ENCODE assay signal across 11 cellular contexts in the genomic region with DNA sequence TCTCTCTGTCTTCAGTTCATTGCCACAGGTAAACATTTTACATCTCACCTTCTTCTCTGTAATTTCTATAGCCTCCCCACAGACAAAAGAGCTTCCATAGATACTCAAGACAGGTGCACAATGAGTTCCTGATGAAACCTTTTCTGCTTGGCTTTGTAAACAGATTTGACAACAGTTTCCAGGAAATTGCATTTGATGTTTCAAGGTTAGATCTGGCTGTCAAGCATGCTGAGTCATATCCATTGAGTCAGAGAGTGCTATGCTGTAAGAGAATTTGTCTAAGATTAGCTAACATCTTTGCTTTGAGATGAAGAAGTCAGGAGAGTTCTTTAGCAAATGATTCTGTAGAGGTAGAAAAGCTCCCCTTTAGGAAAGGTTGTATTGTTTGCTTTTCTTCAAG. TPM values are rescaled to one million over a fixed set of nuclear protein-coding genes. Genes with fewer than 3 reads are reported as not detected.
DNase-seq lines count a peak whose midpoint lies in the region; FAIRE-seq and TF ChIP-seq lines count a peak whose summit lies in the region.
"Had no signal": no experiment of that assay in that cellular context is flagged by ENCODE, and none has a peak within 500 bp of the region (broad histone marks: within the 10 kb centered on the region; RNA-seq: fewer than 3 reads in every experiment).

No MANE protein-coding gene starts in this region.

- no peaks in the 10 kb centered on the region for H3K4me1 ChIP-seq in kidney (ENCODE audit: control insufficient read depth in 1 of 2, insufficient read depth in 1 of 2, low read depth in 1 of 2, low read length in 2 of 2)
- H3K4me1 ChIP-seq in transverse colon = no peaks in the 10 kb centered on the region
- H3K4me1 ChIP-seq in suprapubic skin = no peaks in the 10 kb centered on the region
- H3K4me1 ChIP-seq: heart left ventricle had no signal

- no peaks in the 10 kb centered on the region for H3K36me3 ChIP-seq in kidney (ENCODE audit: control insufficient read depth in 1 of 2, insufficient read depth in 2 of 2, low read length in 2 of 2)
- no peaks in the 10 kb centered on the region for H3K36me3 ChIP-seq in transverse colon
- H3K36me3 ChIP-seq in suprapubic skin = no peaks in the 10 kb centered on the region
- H3K36me3 ChIP-seq: heart left ventricle had no signal

- no peak overlapping the region for H3K9ac ChIP-seq in kidney (ENCODE audit: low read length in 2 of 2)

- no peak overlapping the region for H3K4me3 ChIP-seq in skeletal muscle cell (ENCODE audit: low read depth, low read length)
- H3K4me3 ChIP-seq in kidney (ENCODE audit: low read length in 2 of 2) = no peak overlapping the region
- H3K4me3 ChIP-seq in transverse colon = no peak overlapping the region
- H3K4me3 ChIP-seq in suprapubic skin = no peak overlapping the region
- H3K4me3 ChIP-seq: heart left ventricle had no signal

- no peak for FAIRE-seq in kidney (lab: Jason Lieb, UNC)
- FAIRE-seq: A204.1 had no signal

- TF ChIP-seq POLR2A in transverse colon (IDR thresholded peaks at IDR 0.05) (no peak), suprapubic skin (IDR thresholded peaks at IDR 0.05) (no peak)

- TF ChIP-seq CTCF in kidney (IDR thresholded peaks at IDR 0.05; ENCODE audit: borderline replicate concordance, extremely low read depth, insufficient read depth) = no peak
- TF ChIP-seq CTCF in transverse colon (IDR thresholded peaks at IDR 0.05) = no peak
- no peak for TF ChIP-seq CTCF in suprapubic skin (IDR thresholded peaks at IDR 0.05)

- no peak overlapping the region for H3K27ac ChIP-seq in kidney (ENCODE audit: low read depth in 2 of 2, low read length in 2 of 2)
- no peak overlapping the region for H3K27ac ChIP-seq in transverse colon
- H3K27ac ChIP-seq in suprapubic skin = no peak overlapping the region
- H3K27ac ChIP-seq: heart left ventricle had no signal

- peak; percentile 42 for DNase-seq in NCI-H1436 (lab: John Stamatoyannopoulos, UW)
- DNase-seq in NCI-H1436 treated with DMSO at 0.1 percent for 48 hours (lab: John Stamatoyannopoulos, UW) = no peak
- peak; percentile 84 for DNase-seq in NOMO-1 treated with DMSO at 0.1 percent for 48 hours (lab: John Stamatoyannopoulos, UW; ENCODE audit: unreplicated experiment)
- peak; percentile 25 for DNase-seq in fibroblast of gingiva (ENCODE audit: low read depth)
- peak; percentile 55 for DNase-seq in skeletal muscle cell (ENCODE audit: low read depth)
- DNase-seq in kidney = no peak
- no peak for DNase-seq in transverse colon
- DNase-seq in suprapubic skin (ENCODE audit: low spot score in 2 of 2) = no peak
- DNase-seq: heart left ventricle, posterior cingulate gyrus had no signal

- intact Hi-C loops in kidney (cut with DNase I) (no loop called here), transverse colon (cut with DNase I; ENCODE audit: low total_unique reads) (no loop called here)

- TF ChIP-seq EP300 in transverse colon (IDR thresholded peaks at IDR 0.05; ENCODE audit: low read depth) (no peak), suprapubic skin (IDR thresholded peaks at IDR 0.05) (no peak)

- in situ Hi-C loops in transverse colon (cut with MboI; ENCODE audit: low pct_ligation_motif_present in 1 of 4, low pct_unique_long_range_greater_than_20kb in 1 of 4, low sequenced_read_pairs in 3 of 4) = no loop called here

- H3K9me3 ChIP-seq in kidney (ENCODE audit: control insufficient read depth in 1 of 2, low read length in 2 of 2) (no peaks in the 10 kb centered on the region), transverse colon (no peaks in the 10 kb centered on the region), suprapubic skin (no peaks in the 10 kb centered on the region)

- no peaks in the 10 kb centered on the region for H3K27me3 ChIP-seq in transverse colon
- H3K27me3 ChIP-seq in suprapubic skin = no peaks in the 10 kb centered on the region

RNA-seq across cellular contexts. Expression of gene MAP2, which starts 40.6 kb away (rescaled TPM):
- total RNA-seq in kidney (11.4 TPM), transverse colon (1 to 10 TPM; 2.0 to 6.4 (median 2.7) TPM), suprapubic skin (10 to 100 TPM; 42.0 to 54.5 (median 47.1) TPM)
- 3.6 TPM for polyA plus RNA-seq in kidney (ENCODE audit: insufficient read depth, low read depth, low replicate concordance)

Comparison
In these comparisons a context has a peak if more than half of its experiments do, and no peak if none do; other contexts are left out.
1. DNase-seq: peak in NCI-H1436 (single experiment), NOMO-1 treated with DMSO at 0.1 percent for 48 hours (single experiment), fibroblast of gingiva (single experiment) and skeletal muscle cell (single experiment); none in NCI-H1436 treated with DMSO at 0.1 percent for 48 hours (single experiment), kidney (single experiment), transverse colon (single experiment) and suprapubic skin (0 of 2).